In the genomic region with DNA sequence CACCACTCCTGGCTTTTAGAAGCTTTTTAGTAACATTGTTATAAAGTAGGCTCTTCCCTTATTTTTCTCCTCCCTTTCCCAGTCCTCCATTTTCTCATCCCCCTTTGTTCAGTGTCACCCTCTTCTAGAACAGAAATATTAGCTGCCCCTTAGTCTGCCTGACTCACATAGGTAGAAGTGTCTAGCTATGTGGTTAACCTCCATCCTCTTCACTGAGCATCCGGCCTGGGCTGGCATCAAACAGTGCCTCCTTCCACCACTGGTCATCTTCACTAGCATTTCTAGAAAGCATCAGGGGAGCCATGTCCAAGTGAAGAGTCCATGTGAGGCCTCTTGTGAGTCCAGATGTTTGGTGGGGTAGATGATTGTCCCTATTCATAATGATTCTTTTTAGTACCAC, we compare ENCODE assay signal across 26 cellular contexts.
"Had no signal": no experiment of that assay in that cellular context is flagged by ENCODE, and none has a peak within 500 bp of the region (broad histone marks: within the 10 kb centered on the region; RNA-seq: fewer than 3 reads in every experiment).

No MANE protein-coding gene starts in this region.

- H3K27me3 Mint-ChIP-seq: activated CD4-positive, alpha-beta memory T cell treated with anti-CD3 and anti-CD28 coated beads, Interleukin-2, amount 10 ng/mL, durations not matched to agents 7 days and 5 days; activated CD4-positive, alpha-beta T cell treated with anti-CD3 and anti-CD28 coated beads, Interleukin-2, amount 10 ng/mL, durations not matched to agents 24 days and 14 days; activated naive CD4-positive, alpha-beta T cell treated with anti-CD3 and anti-CD28 coated beads, Interleukin-2, amount 10 ng/mL, durations not matched to agents 7 days and 5 days had no signal

- H3K4me3 ChIP-seq: breast epithelium, mucosa of descending colon, pancreas, prostate gland, skin epidermis, suprapubic skin, tibial artery, upper lobe of right lung had no signal

- H3K27me3 ChIP-seq: breast epithelium, pancreas, suprapubic skin, tibial artery, upper lobe of right lung had no signal

- H3K4me1 ChIP-seq: breast epithelium, pancreas, prostate gland, suprapubic skin, tibial artery, upper lobe of right lung had no signal

- H3K27ac ChIP-seq: breast epithelium, pancreas, prostate gland, skin epidermis, suprapubic skin, tibial artery, upper lobe of right lung, WERI-Rb-1 had no signal

- H3K4me3 Mint-ChIP-seq: activated CD4-positive, alpha-beta memory T cell treated with anti-CD3 and anti-CD28 coated beads, Interleukin-2, amount 10 ng/mL, durations not matched to agents 7 days and 5 days; activated CD4-positive, alpha-beta T cell treated with anti-CD3 and anti-CD28 coated beads, Interleukin-2, amount 10 ng/mL, durations not matched to agents 24 days and 14 days; activated naive CD4-positive, alpha-beta T cell treated with anti-CD3 and anti-CD28 coated beads, Interleukin-2, amount 10 ng/mL, durations not matched to agents 7 days and 5 days; endodermal cell; neural crest cell; T-helper 1 cell treated with Interleukin-12 subunit alpha and Interleukin-12 subunit beta and Interleukin-4 antibody, amounts not matched to agents 30 μg/mL and 1 μg/mL, for 36 hours had no signal

- H3K27ac Mint-ChIP-seq: activated CD4-positive, alpha-beta memory T cell treated with anti-CD3 and anti-CD28 coated beads, Interleukin-2, amount 10 ng/mL, durations not matched to agents 7 days and 5 days; activated CD4-positive, alpha-beta T cell treated with anti-CD3 and anti-CD28 coated beads, Interleukin-2, amount 10 ng/mL, durations not matched to agents 24 days and 14 days; activated naive CD4-positive, alpha-beta T cell treated with anti-CD3 and anti-CD28 coated beads, Interleukin-2, amount 10 ng/mL, durations not matched to agents 7 days and 5 days; endodermal cell; T-helper 1 cell treated with Interleukin-12 subunit alpha and Interleukin-12 subunit beta and Interleukin-4 antibody, amounts not matched to agents 30 μg/mL and 1 μg/mL, for 36 hours had no signal

- ATAC-seq: esophagus mucosa, left cardiac atrium, mucosa of descending colon, pancreas, sciatic nerve, upper lobe of right lung had no signal

- H3K9me3 ChIP-seq: breast epithelium, mucosa of descending colon, pancreas, prostate gland, suprapubic skin, tibial artery, upper lobe of right lung had no signal

- H3K9me3 Mint-ChIP-seq: activated CD4-positive, alpha-beta memory T cell treated with anti-CD3 and anti-CD28 coated beads, Interleukin-2, amount 10 ng/mL, durations not matched to agents 7 days and 5 days; activated naive CD4-positive, alpha-beta T cell treated with anti-CD3 and anti-CD28 coated beads, Interleukin-2, amount 10 ng/mL, durations not matched to agents 7 days and 5 days; endodermal cell had no signal

- DNase-seq: activated CD4-positive, alpha-beta memory T cell treated with anti-CD3 and anti-CD28 coated beads, Interleukin-2, amount 10 ng/mL, durations not matched to agents 7 days and 5 days; activated CD4-positive, alpha-beta T cell treated with anti-CD3 and anti-CD28 coated beads, Interleukin-2, amount 10 ng/mL, durations not matched to agents 24 days and 14 days; activated effector memory CD4-positive, alpha-beta T cell treated with anti-CD3 and anti-CD28 coated beads, Interleukin-2, amount 50 U/mL, for 16 hours; activated naive CD4-positive, alpha-beta T cell treated with anti-CD3 and anti-CD28 coated beads, Interleukin-2, amount 10 ng/mL, durations not matched to agents 7 days and 5 days; central memory CD4-positive, alpha-beta T cell; endodermal cell; hippocampal formation; left cardiac atrium; left ventricle myocardium superior; mucosa of descending colon; pancreas; retina; stimulated activated CD4-positive, alpha-beta T cell treated with anti-CD3 and anti-CD28 coated beads, Interleukin-12 subunit alpha, Interleukin-12 subunit beta, amount 100 ng/mL, for 4 hours; stimulated activated CD4-positive, alpha-beta T cell treated with anti-CD3 and anti-CD28 coated beads, Interleukin-4, amount 100 ng/mL, for 1 hour; T1000; tibial artery; upper lobe of right lung; WERI-Rb-1 had no signal

- H3K36me3 ChIP-seq: breast epithelium, pancreas, prostate gland, suprapubic skin, upper lobe of right lung, WERI-Rb-1 had no signal
